Comparison of ENCODE assay signal across 2 cellular contexts in genomic region chr19:51600940-51601575, GRCh38.
TF ChIP-seq lines count a peak whose summit lies in the region.

No MANE protein-coding gene starts in this region.

TF ChIP-seq in GM23338, 12 proteins besides CTCF, POLR2A, EP300 and RAD21:
- TF ChIP-seq STAT1 (IDR thresholded peaks at IDR 0.05; ENCODE audit: unreplicated experiment) = no peak
- TF ChIP-seq POLR2AphosphoS5 (IDR thresholded peaks at IDR 0.05; ENCODE audit: low read depth) = no peak
- TF ChIP-seq REST (IDR thresholded peaks at IDR 0.05; ENCODE audit: unreplicated experiment) = no peak

TF ChIP-seq in endothelial cell of umbilical vein, 7 proteins besides CTCF, POLR2A, EP300 and RAD21:
- TF ChIP-seq JUN (IDR thresholded peaks at IDR 0.05; ENCODE audit: borderline replicate concordance, insufficient read depth, insufficient read length, low read depth) = no peak
- TF ChIP-seq MYC (IDR thresholded peaks at IDR 0.05; ENCODE audit: low read depth, low read length) = no peak
- TF ChIP-seq EZH2 (IDR thresholded peaks at IDR 0.05; ENCODE audit: borderline replicate concordance, low read depth, low read length, severe bottlenecking) = peak; percentile 54
- TF ChIP-seq MAX (IDR thresholded peaks at IDR 0.05; ENCODE audit: insufficient read depth, insufficient read length) = no peak
- no peak for TF ChIP-seq POLR2AphosphoS5 (IDR thresholded peaks at IDR 0.05; ENCODE audit: insufficient read depth, low read depth, low read length)
- no peak for TF ChIP-seq GATA2 (IDR thresholded peaks at IDR 0.05; ENCODE audit: insufficient read depth, insufficient read length, low read depth, low read length)
- no peak for TF ChIP-seq FOS (IDR thresholded peaks at IDR 0.05; ENCODE audit: borderline replicate concordance, insufficient read depth, low read length)
